In the genomic region with DNA sequence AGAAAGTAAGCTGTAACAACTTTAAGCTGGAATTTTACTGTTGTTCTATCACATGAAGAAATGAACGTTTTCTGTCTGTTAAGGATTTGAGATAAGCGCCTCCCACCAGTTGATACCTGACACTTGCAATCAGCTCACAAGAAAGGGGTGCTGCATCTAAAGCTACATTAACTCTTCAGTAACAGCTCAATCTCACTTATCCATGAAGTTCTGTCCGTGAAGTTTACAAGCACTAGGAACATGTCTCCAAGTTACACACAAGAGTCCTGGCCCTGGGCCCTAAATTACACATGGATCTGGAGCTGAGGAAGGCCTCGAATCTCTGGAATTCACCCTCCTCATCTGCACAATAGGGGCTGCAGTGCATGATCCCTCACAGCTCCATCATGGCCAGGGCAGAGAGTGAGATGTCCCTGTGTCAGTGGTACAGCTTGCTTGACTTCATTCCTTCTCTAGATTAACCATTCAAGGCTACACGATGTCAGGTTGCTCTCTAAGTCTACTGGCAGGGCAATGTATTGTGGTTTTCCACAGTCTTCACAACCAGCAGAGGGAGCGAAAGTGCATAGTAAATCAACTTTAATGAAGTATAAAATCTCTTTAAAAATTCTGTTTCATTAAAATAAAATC, we compare ENCODE assay signal across 1 cellular context.
TF ChIP-seq lines count a peak whose summit lies in the region.

No MANE protein-coding gene starts in this region.

TF ChIP-seq in HEK293, 187 proteins besides CTCF, POLR2A, EP300 and RAD21 (continued from another document):
- TF ChIP-seq, protein P1, sequence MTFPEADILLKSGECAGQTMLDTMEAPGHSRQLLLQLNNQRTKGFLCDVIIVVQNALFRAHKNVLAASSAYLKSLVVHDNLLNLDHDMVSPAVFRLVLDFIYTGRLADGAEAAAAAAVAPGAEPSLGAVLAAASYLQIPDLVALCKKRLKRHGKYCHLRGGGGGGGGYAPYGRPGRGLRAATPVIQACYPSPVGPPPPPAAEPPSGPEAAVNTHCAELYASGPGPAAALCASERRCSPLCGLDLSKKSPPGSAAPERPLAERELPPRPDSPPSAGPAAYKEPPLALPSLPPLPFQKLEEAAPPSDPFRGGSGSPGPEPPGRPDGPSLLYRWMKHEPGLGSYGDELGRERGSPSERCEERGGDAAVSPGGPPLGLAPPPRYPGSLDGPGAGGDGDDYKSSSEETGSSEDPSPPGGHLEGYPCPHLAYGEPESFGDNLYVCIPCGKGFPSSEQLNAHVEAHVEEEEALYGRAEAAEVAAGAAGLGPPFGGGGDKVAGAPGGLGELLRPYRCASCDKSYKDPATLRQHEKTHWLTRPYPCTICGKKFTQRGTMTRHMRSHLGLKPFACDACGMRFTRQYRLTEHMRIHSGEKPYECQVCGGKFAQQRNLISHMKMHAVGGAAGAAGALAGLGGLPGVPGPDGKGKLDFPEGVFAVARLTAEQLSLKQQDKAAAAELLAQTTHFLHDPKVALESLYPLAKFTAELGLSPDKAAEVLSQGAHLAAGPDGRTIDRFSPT (tag by site-specific recombination; IDR thresholded peaks at IDR 0.05), result no peak
- no peak for TF ChIP-seq ZNF133 (tag by site-specific recombination; IDR thresholded peaks at IDR 0.05)
